ENCODE assay signal across 23 cellular contexts in the genomic region with DNA sequence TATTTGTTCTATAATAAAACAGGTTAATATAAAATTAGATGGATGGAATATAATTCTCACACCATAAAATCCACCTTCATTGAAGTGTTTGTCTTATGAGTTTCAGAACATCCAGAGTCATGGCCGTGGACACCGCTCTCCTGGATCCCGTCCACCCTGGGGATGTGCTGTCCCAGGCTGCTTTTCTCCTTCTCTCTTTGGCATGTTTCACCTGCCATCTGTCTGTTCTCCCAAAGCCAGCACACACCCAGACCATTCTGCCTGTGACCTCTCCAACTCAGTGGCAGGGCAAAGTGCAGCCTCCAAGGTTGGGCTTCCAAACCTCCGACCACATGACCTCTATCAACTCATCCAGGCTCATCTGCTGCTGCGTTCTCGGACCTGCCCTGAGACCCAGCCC.
"Had no signal": no experiment of that assay in that cellular context is flagged by ENCODE, and none has a peak within 500 bp of the region (broad histone marks: within the 10 kb centered on the region; RNA-seq: fewer than 3 reads in every experiment).

No MANE protein-coding gene starts in this region.

- H3K9me3 ChIP-seq: body of pancreas had no signal

- H3K4me3 ChIP-seq: body of pancreas, coronary artery, dorsolateral prefrontal cortex had no signal

- DNase-seq: activated CD4-positive, alpha-beta memory T cell treated with anti-CD3 and anti-CD28 coated beads, Interleukin-2, amount 10 ng/mL, durations not matched to agents 7 days and 5 days; activated CD4-positive, alpha-beta T cell treated with anti-CD3 and anti-CD28 coated beads for 1 hour; activated CD4-positive, alpha-beta T cell treated with anti-CD3 and anti-CD28 coated beads for 4 hours; activated CD4-positive, alpha-beta T cell treated with anti-CD3 and anti-CD28 coated beads, Interleukin-2, amount 10 ng/mL, durations not matched to agents 7 days and 5 days; activated CD4-positive, alpha-beta T cell treated with anti-CD3 and anti-CD28 coated beads, Interleukin-2, amount 50 U/mL, for 4 hours; activated CD8-positive, alpha-beta memory T cell treated with anti-CD3 and anti-CD28 coated beads, Interleukin-2, amount 50 U/mL, for 48 hours; activated gamma-delta T cell treated with Interleukin-2 at 50 U/mL for 16 hours; activated naive CD4-positive, alpha-beta T cell treated with anti-CD3 and anti-CD28 coated beads, Interleukin-2, amount 50 U/mL, for 16 hours; activated naive CD4-positive, alpha-beta T cell treated with Interleukin-2 at 50 U/mL for 16 hours; activated T-cell treated with anti-CD3 and anti-CD28 coated beads for 4 hours; activated T-cell treated with anti-CD3 and anti-CD28 coated beads, Interleukin-2, amount 50 U/mL, for 24 hours; activated T-cell treated with anti-CD3 and anti-CD28 coated beads, Interleukin-2, amount 50 U/mL, for 72 hours; amniotic stem cell; aorta; body of pancreas; effector memory CD4-positive, alpha-beta T cell; endodermal cell; foreskin fibroblast; head of caudate nucleus; T-helper 2 cell had no signal

- H3K27ac ChIP-seq: body of pancreas, coronary artery, dorsolateral prefrontal cortex had no signal

- H3K27me3 ChIP-seq: body of pancreas, dorsolateral prefrontal cortex had no signal

- ATAC-seq: activated T-cell treated with anti-CD3 and anti-CD28 coated beads, Interleukin-2, amount 50 U/mL, for 72 hours; body of pancreas; esophagus mucosa had no signal
